Comparison of ENCODE assay signal across 18 cellular contexts in genomic region chr7:133109816-133110215, GRCh38. TPM values are rescaled to one million over a fixed set of nuclear protein-coding genes. Genes with fewer than 3 reads are reported as not detected.
DNase-seq lines count a peak whose midpoint lies in the region; ATAC-seq and TF ChIP-seq lines count a peak whose summit lies in the region.
"Had no signal": no experiment of that assay in that cellular context is flagged by ENCODE, and none has a peak within 500 bp of the region (broad histone marks: within the 10 kb centered on the region; RNA-seq: fewer than 3 reads in every experiment).

No MANE protein-coding gene starts in this region.

- peak; percentile 38 for DNase-seq in A172 (ENCODE audit: low spot score)
- DNase-seq in ELR (ENCODE audit: low read depth) = peak; percentile 15
- DNase-seq in RPMI7951 (ENCODE audit: low read depth) = peak; percentile 25
- peak; percentile 10 for DNase-seq in epithelial cell of esophagus (ENCODE audit: low read depth)
- DNase-seq: BE2C, NCI-H1105, NCI-H146, NCI-H2029 treated with DMSO at 0.1 percent for 48 hours, NCI-H446, NCI-H526, Right ventricle myocardium superior, SW 1271 had no signal

- no peak for ATAC-seq in HG03439 (IDR thresholded peaks at IDR 0.05; ENCODE audit: unreplicated experiment)
- no peak for ATAC-seq in HG02938 (IDR thresholded peaks at IDR 0.05; ENCODE audit: unreplicated experiment)
- ATAC-seq in HG03280 (IDR thresholded peaks at IDR 0.05; ENCODE audit: unreplicated experiment) = no peak
- ATAC-seq in GM18520 (IDR thresholded peaks at IDR 0.05; ENCODE audit: unreplicated experiment) = no peak
- ATAC-seq: GM23338 had no signal

- H3K4me3 ChIP-seq in epithelial cell of esophagus (ENCODE audit: low read length) = no peak overlapping the region
- H3K4me3 ChIP-seq: GM23338, HAP-1 had no signal

- TF ChIP-seq CTCF in epithelial cell of esophagus (IDR thresholded peaks at IDR 0.05; ENCODE audit: insufficient read depth, low read depth, low read length, missing control alignments) = no peak

RNA-seq across cellular contexts. Expression of gene CHCHD3, which starts 27.9 kb away (rescaled TPM):
- 145 and 181 TPM in 2 replicates for total RNA-seq in A172 (2014; rRNA removed; shearing (Covaris generic))
- 96.2 and 99.5 TPM in 2 replicates for total RNA-seq in RPMI7951 (2014; rRNA removed; shearing (Covaris generic))
